Comparison of ENCODE assay signal across 26 cellular contexts in genomic region chrX:153832732-153833131, GRCh38. TPM values are rescaled to one million over a fixed set of nuclear protein-coding genes. Genes with fewer than 3 reads are reported as not detected.
"Had no signal": no experiment of that assay in that cellular context is flagged by ENCODE, and none has a peak within 500 bp of the region (broad histone marks: within the 10 kb centered on the region; RNA-seq: fewer than 3 reads in every experiment).

No MANE protein-coding gene starts in this region.

- H3K4me3 ChIP-seq: esophagus muscularis mucosa, gastrocnemius medialis, heart right ventricle, left ventricle myocardium inferior, lower lobe of right lung, pancreas, smooth muscle cell, suprapubic skin, thyroid gland, upper lobe of left lung, uterus had no signal

- H3K27ac ChIP-seq: epithelial cell of prostate, esophagus muscularis mucosa, gastrocnemius medialis, heart right ventricle, left ventricle myocardium inferior, lower lobe of right lung, pancreas, suprapubic skin, thyroid gland, upper lobe of left lung, uterus had no signal

- H3K4me1 Mint-ChIP-seq: mesothelial cell of epicardium had no signal

- H3K36me3 ChIP-seq: esophagus muscularis mucosa, gastrocnemius medialis, heart right ventricle, left ventricle myocardium inferior, lower lobe of right lung, pancreas, suprapubic skin, thyroid gland, upper lobe of left lung, uterus had no signal

- H3K9me3 ChIP-seq: esophagus muscularis mucosa, gastrocnemius medialis, heart right ventricle, left ventricle myocardium inferior, lower lobe of right lung, pancreas, suprapubic skin, thyroid gland, upper lobe of left lung, uterus had no signal

- H3K4me2 ChIP-seq: smooth muscle cell had no signal

- H3K9me3 Mint-ChIP-seq: memory B cell; stimulated activated effector memory CD8-positive, alpha-beta T cell treated with anti-CD3 and anti-CD28 coated beads, Interleukin-12 subunit alpha, Interleukin-12 subunit beta, amount 100 ng/mL, for 72 hours had no signal

- DNase-seq: effector memory CD4-positive, alpha-beta T cell; gastrocnemius medialis; heart right ventricle; hypothalamus; left ventricle myocardium inferior; lower lobe of right lung; naive B cell; nucleus accumbens; pancreas; right cardiac atrium; stimulated activated CD4-positive, alpha-beta T cell treated with anti-CD3 and anti-CD28 coated beads, Interleukin-4, amount 100 ng/mL, for 1 hour; stimulated activated CD8-positive, alpha-beta memory T cell treated with anti-CD3 and anti-CD28 coated beads, Interleukin-4, amount 100 ng/mL, for 48 hours; stimulated activated naive CD8-positive, alpha-beta T cell treated with anti-CD3 and anti-CD28 coated beads, Interleukin-15, Interleukin-2, amounts not matched to agents 100 U/mL and 50 U/mL, for 24 hours; thyroid gland; upper lobe of left lung; uterus had no signal

- H3K27ac Mint-ChIP-seq: memory B cell; mesothelial cell of epicardium; progenitor cell of endocrine pancreas; stimulated activated effector memory CD8-positive, alpha-beta T cell treated with anti-CD3 and anti-CD28 coated beads, Interleukin-12 subunit alpha, Interleukin-12 subunit beta, amount 100 ng/mL, for 72 hours had no signal

- H3K36me3 Mint-ChIP-seq: memory B cell; mesothelial cell of epicardium; stimulated activated effector memory CD8-positive, alpha-beta T cell treated with anti-CD3 and anti-CD28 coated beads, Interleukin-12 subunit alpha, Interleukin-12 subunit beta, amount 100 ng/mL, for 72 hours had no signal

- H3K4me3 Mint-ChIP-seq: memory B cell; stimulated activated effector memory CD8-positive, alpha-beta T cell treated with anti-CD3 and anti-CD28 coated beads, Interleukin-12 subunit alpha, Interleukin-12 subunit beta, amount 100 ng/mL, for 72 hours had no signal

- H3K4me1 ChIP-seq: gastrocnemius medialis, pancreas, uterus had no signal

- H3K27me3 ChIP-seq: uterus had no signal

- ATAC-seq: gastrocnemius medialis; heart right ventricle; lower lobe of right lung; pancreas; right cardiac atrium; stimulated activated effector memory CD8-positive, alpha-beta T cell treated with anti-CD3 and anti-CD28 coated beads, Interleukin-12 subunit alpha, Interleukin-12 subunit beta, amount 100 ng/mL, for 72 hours; stimulated activated naive CD8-positive, alpha-beta T cell treated with anti-CD3 and anti-CD28 coated beads, Interleukin-15, Interleukin-2, amounts not matched to agents 100 U/mL and 50 U/mL, for 24 hours had no signal

- FAIRE-seq: keratinocyte, pancreas had no signal

RNA-seq across cellular contexts. Expression of gene SRPK3, which starts 51.9 kb away (rescaled TPM):
- total RNA-seq: lower lobe of right lung, mesothelial cell of epicardium, progenitor cell of endocrine pancreas, smooth muscle cell had no signal
- polyA plus RNA-seq: neural cell had no signal
